24 cellular contexts compared by ENCODE assay signal in genomic region chr7:151817315-151817690, GRCh38.
"Had no signal": no experiment of that assay in that cellular context is flagged by ENCODE, and none has a peak within 500 bp of the region (broad histone marks: within the 10 kb centered on the region; RNA-seq: fewer than 3 reads in every experiment).

No MANE protein-coding gene starts in this region.

- H3K27me3 Mint-ChIP-seq: dendritic cell treated with granulocyte-macrophage colony-stimulating factor and Interleukin-4, amounts not matched to agents 40 ng/mL and 50 ng/mL, for 4 days; naive thymus-derived CD4-positive, alpha-beta T cell; stimulated activated naive B cell treated with anti-CD40 and anti-IgM and Interleukin-4, amounts not matched to agents 10 μg/mL and 1 μg/mL and 100 μg/mL, for 72 hours; stimulated activated naive CD8-positive, alpha-beta T cell treated with anti-CD3 and anti-CD28 coated beads, Interleukin-15, Interleukin-2, amounts not matched to agents 100 ng/mL and 50 ng/mL, for 24 hours had no signal

- DNase-seq: colonic mucosa; effector CD8-positive, alpha-beta T cell; endodermal cell; foreskin fibroblast; gastrocnemius medialis; mesendoderm; midbrain; naive thymus-derived CD4-positive, alpha-beta T cell; ovary; retina; stimulated activated CD4-positive, alpha-beta T cell treated with anti-CD3 and anti-CD28 coated beads, Interleukin-2, amount 100 ng/mL, for 24 hours; stimulated activated CD4-positive, alpha-beta T cell treated with anti-CD3 and anti-CD28 coated beads, Interleukin-4, amount 100 ng/mL, for 24 hours; stimulated activated naive B cell treated with anti-CD40 and anti-IgM and Interleukin-4, amounts not matched to agents 10 μg/mL and 1 μg/mL and 100 μg/mL, for 72 hours; upper lobe of left lung had no signal

- H3K27me3 ChIP-seq: colonic mucosa, gastrocnemius medialis, ovary, tibial nerve, upper lobe of left lung had no signal

- H3K4me1 ChIP-seq: gastrocnemius medialis had no signal

- H3K4me3 ChIP-seq: colonic mucosa, gastrocnemius medialis, ovary, smooth muscle cell, thoracic aorta, tibial nerve, upper lobe of left lung had no signal

- H3K4me3 Mint-ChIP-seq: dendritic cell treated with granulocyte-macrophage colony-stimulating factor and Interleukin-4, amounts not matched to agents 40 ng/mL and 50 ng/mL, for 4 days; endodermal cell; naive thymus-derived CD4-positive, alpha-beta T cell; nephron; stimulated activated naive B cell treated with anti-CD40 and anti-IgM and Interleukin-4, amounts not matched to agents 10 μg/mL and 1 μg/mL and 100 μg/mL, for 72 hours; stimulated activated naive CD8-positive, alpha-beta T cell treated with anti-CD3 and anti-CD28 coated beads, Interleukin-15, Interleukin-2, amounts not matched to agents 100 ng/mL and 50 ng/mL, for 24 hours had no signal

- H3K27ac ChIP-seq: colonic mucosa, epithelial cell of prostate, gastrocnemius medialis, ovary, thoracic aorta, tibial nerve, upper lobe of left lung had no signal

- H3K36me3 Mint-ChIP-seq: stimulated activated naive B cell treated with anti-CD40 and anti-IgM and Interleukin-4, amounts not matched to agents 10 μg/mL and 1 μg/mL and 100 μg/mL, for 72 hours had no signal

- H3K9me3 ChIP-seq: colonic mucosa, gastrocnemius medialis, ovary, thoracic aorta, tibial nerve, upper lobe of left lung had no signal

- H3K27ac Mint-ChIP-seq: dendritic cell treated with granulocyte-macrophage colony-stimulating factor and Interleukin-4, amounts not matched to agents 40 ng/mL and 50 ng/mL, for 4 days; endodermal cell; nephron; stimulated activated naive B cell treated with anti-CD40 and anti-IgM and Interleukin-4, amounts not matched to agents 10 μg/mL and 1 μg/mL and 100 μg/mL, for 72 hours; stimulated activated naive CD8-positive, alpha-beta T cell treated with anti-CD3 and anti-CD28 coated beads, Interleukin-15, Interleukin-2, amounts not matched to agents 100 ng/mL and 50 ng/mL, for 24 hours had no signal

- ATAC-seq: esophagus mucosa; gastrocnemius medialis; left lobe of liver; naive thymus-derived CD4-positive, alpha-beta T cell; sciatic nerve; stimulated activated naive B cell treated with anti-CD40 and anti-IgM and Interleukin-4, amounts not matched to agents 10 μg/mL and 1 μg/mL and 100 μg/mL, for 72 hours had no signal

- H3K9me3 Mint-ChIP-seq: dendritic cell treated with granulocyte-macrophage colony-stimulating factor and Interleukin-4, amounts not matched to agents 40 ng/mL and 50 ng/mL, for 4 days; endodermal cell; naive thymus-derived CD4-positive, alpha-beta T cell; nephron; stimulated activated naive B cell treated with anti-CD40 and anti-IgM and Interleukin-4, amounts not matched to agents 10 μg/mL and 1 μg/mL and 100 μg/mL, for 72 hours; stimulated activated naive CD8-positive, alpha-beta T cell treated with anti-CD3 and anti-CD28 coated beads, Interleukin-15, Interleukin-2, amounts not matched to agents 100 ng/mL and 50 ng/mL, for 24 hours had no signal

- H3K36me3 ChIP-seq: colonic mucosa, gastrocnemius medialis, ovary, thoracic aorta, tibial nerve, upper lobe of left lung had no signal
